19 cellular contexts compared by ENCODE assay signal in genomic region chr6:163888030-163888819, GRCh38.
"Had no signal": no experiment of that assay in that cellular context is flagged by ENCODE, and none has a peak within 500 bp of the region (broad histone marks: within the 10 kb centered on the region; RNA-seq: fewer than 3 reads in every experiment).

No MANE protein-coding gene starts in this region.

- H3K27ac Mint-ChIP-seq: immature natural killer cell; memory B cell; mesothelial cell of epicardium; natural killer cell; stimulated activated memory B cell treated with anti-CD40 and anti-IgM and Interleukin-4, amounts not matched to agents 10 μg/mL and 1 μg/mL and 100 μg/mL, for 72 hours; stimulated activated naive CD8-positive, alpha-beta T cell treated with anti-CD3 and anti-CD28 coated beads, Interleukin-15, Interleukin-2, amounts not matched to agents 100 ng/mL and 50 ng/mL, for 24 hours had no signal

- H3K36me3 ChIP-seq: left lung, lower lobe of right lung, tibial artery, upper lobe of right lung, vagina had no signal

- H3K4me3 Mint-ChIP-seq: immature natural killer cell; memory B cell; mesothelial cell of epicardium; natural killer cell; neural crest cell; stimulated activated memory B cell treated with anti-CD40 and anti-IgM and Interleukin-4, amounts not matched to agents 10 μg/mL and 1 μg/mL and 100 μg/mL, for 72 hours; stimulated activated naive CD8-positive, alpha-beta T cell treated with anti-CD3 and anti-CD28 coated beads, Interleukin-15, Interleukin-2, amounts not matched to agents 100 ng/mL and 50 ng/mL, for 24 hours had no signal

- H3K27me3 ChIP-seq: foreskin keratinocyte, left lung, tibial artery, upper lobe of right lung, vagina had no signal

- H3K27ac ChIP-seq: foreskin keratinocyte, left lung, lower lobe of right lung, tibial artery, upper lobe of right lung, vagina had no signal

- H3K4me1 Mint-ChIP-seq: mesothelial cell of epicardium had no signal

- ATAC-seq: foreskin keratinocyte; left lung; lower lobe of right lung; natural killer cell; stimulated activated memory B cell treated with anti-CD40 and anti-IgM and Interleukin-4, amounts not matched to agents 10 μg/mL and 1 μg/mL and 100 μg/mL, for 72 hours; upper lobe of right lung had no signal

- DNase-seq: dermis blood vessel endothelial cell; erythroblast; foreskin keratinocyte; immature natural killer cell; left lung; lower lobe of right lung; natural killer cell; posterior cingulate gyrus; stimulated activated CD4-positive, alpha-beta T cell treated with anti-CD3 and anti-CD28 coated beads, Interleukin-4, amount 100 ng/mL, for 24 hours; tibial artery; upper lobe of right lung had no signal

- H3K27me3 Mint-ChIP-seq: memory B cell; stimulated activated memory B cell treated with anti-CD40 and anti-IgM and Interleukin-4, amounts not matched to agents 10 μg/mL and 1 μg/mL and 100 μg/mL, for 72 hours had no signal

- FAIRE-seq: endothelial cell of umbilical vein, keratinocyte had no signal

- H3K4me3 ChIP-seq: left lung, lower lobe of right lung, tibial artery, upper lobe of right lung, vagina had no signal

- H3K4me1 ChIP-seq: foreskin keratinocyte, left lung, lower lobe of right lung, tibial artery, upper lobe of right lung, vagina had no signal

- H3K9me3 Mint-ChIP-seq: stimulated activated naive CD8-positive, alpha-beta T cell treated with anti-CD3 and anti-CD28 coated beads, Interleukin-15, Interleukin-2, amounts not matched to agents 100 ng/mL and 50 ng/mL, for 24 hours had no signal
